ENCODE assay signal across 1 cellular context in the genomic region with DNA sequence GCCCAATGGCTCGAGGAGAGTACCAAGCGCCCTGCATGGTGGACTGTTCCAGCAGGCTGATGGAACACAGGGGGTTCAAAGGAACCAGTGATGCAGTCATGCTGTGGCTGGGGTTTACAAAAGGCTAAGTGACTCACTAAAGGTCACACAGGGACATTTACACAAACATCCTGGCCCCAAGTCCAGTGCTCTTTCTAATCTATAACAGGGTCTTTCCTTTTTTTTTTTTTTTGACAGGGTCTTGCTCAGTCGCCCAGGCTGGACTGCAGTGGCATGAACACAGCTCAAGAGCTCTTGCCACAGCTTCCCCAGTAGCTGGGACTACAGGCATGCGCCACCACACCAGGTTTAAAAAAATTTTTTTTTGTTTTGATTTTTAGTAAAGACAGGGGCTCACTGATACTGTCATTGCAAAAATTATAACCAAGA.
A peak's percentile ranks its signal among the peaks of the same experiment; 100 is the strongest.
TF ChIP-seq lines count a peak whose summit lies in the region.

No MANE protein-coding gene starts in this region.

TF ChIP-seq in HepG2, 621 proteins besides CTCF, POLR2A, EP300 and RAD21 (continued from another document and continues in another):
- TF ChIP-seq, protein P1, sequence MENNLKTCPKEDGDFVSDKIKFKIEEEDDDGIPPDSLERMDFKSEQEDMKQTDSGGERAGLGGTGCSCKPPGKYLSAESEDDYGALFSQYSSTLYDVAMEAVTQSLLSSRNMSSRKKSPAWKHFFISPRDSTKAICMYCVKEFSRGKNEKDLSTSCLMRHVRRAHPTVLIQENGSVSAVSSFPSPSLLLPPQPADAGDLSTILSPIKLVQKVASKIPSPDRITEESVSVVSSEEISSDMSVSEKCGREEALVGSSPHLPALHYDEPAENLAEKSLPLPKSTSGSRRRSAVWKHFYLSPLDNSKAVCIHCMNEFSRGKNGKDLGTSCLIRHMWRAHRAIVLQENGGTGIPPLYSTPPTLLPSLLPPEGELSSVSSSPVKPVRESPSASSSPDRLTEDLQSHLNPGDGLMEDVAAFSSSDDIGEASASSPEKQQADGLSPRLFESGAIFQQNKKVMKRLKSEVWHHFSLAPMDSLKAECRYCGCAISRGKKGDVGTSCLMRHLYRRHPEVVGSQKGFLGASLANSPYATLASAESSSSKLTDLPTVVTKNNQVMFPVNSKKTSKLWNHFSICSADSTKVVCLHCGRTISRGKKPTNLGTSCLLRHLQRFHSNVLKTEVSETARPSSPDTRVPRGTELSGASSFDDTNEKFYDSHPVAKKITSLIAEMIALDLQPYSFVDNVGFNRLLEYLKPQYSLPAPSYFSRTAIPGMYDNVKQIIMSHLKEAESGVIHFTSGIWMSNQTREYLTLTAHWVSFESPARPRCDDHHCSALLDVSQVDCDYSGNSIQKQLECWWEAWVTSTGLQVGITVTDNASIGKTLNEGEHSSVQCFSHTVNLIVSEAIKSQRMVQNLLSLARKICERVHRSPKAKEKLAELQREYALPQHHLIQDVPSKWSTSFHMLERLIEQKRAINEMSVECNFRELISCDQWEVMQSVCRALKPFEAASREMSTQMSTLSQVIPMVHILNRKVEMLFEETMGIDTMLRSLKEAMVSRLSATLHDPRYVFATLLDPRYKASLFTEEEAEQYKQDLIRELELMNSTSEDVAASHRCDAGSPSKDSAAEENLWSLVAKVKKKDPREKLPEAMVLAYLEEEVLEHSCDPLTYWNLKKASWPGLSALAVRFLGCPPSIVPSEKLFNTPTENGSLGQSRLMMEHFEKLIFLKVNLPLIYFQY (CRISPR knock-in tag; IDR thresholded peaks at IDR 0.05; ENCODE audit: borderline replicate concordance): no peak; the same call in 1 of the 2 replicates
- TF ChIP-seq MAFG (CRISPR knock-in tag; IDR thresholded peaks at IDR 0.05) (no peak), ZNF335 (CRISPR knock-in tag; IDR thresholded peaks at IDR 0.05) (no peak), PTBP1 (IDR thresholded peaks at IDR 0.05; ENCODE audit: low read depth, low read length, poor library complexity, severe bottlenecking) (no peak), ZNF614 (CRISPR knock-in tag; IDR thresholded peaks at IDR 0.05; ENCODE audit: borderline replicate concordance) (peak; percentile 41; the same call in 1 of the 2 replicates), ZFP1 (CRISPR knock-in tag; IDR thresholded peaks at IDR 0.05) (peak; percentile 70; the same call in 1 of the 2 replicates), MEIS2 (CRISPR knock-in tag; IDR thresholded peaks at IDR 0.05) (peak; percentile 83), ZNF746 (CRISPR knock-in tag; IDR thresholded peaks at IDR 0.05) (peak; percentile 22; the same call in 1 of the 2 replicates), ADNP (CRISPR knock-in tag; IDR thresholded peaks at IDR 0.05) (0 out of 2 replicates have a peak, but pooled peaks have one; percentile 50), NFYC (CRISPR knock-in tag; IDR thresholded peaks at IDR 0.05) (no peak), ZNF720 (CRISPR knock-in tag; IDR thresholded peaks at IDR 0.05) (no peak), IKZF4 (CRISPR knock-in tag; IDR thresholded peaks at IDR 0.05; ENCODE audit: borderline replicate concordance, low read depth, not compliant biosample characterization) (no peak), ZNF543 (CRISPR knock-in tag; IDR thresholded peaks at IDR 0.05) (peak; percentile 43; the same call in 1 of the 2 replicates), KDM1A (CRISPR knock-in tag; IDR thresholded peaks at IDR 0.05) (peak; percentile 71; the same call in 1 of the 2 replicates), NPAS2 (CRISPR knock-in tag; IDR thresholded peaks at IDR 0.05; ENCODE audit: borderline replicate concordance) (no peak), ASH2L (IDR thresholded peaks at IDR 0.05; ENCODE audit: insufficient read length, low read depth, low read length) (peak; percentile 61), ZNF670 (CRISPR knock-in tag; IDR thresholded peaks at IDR 0.05; ENCODE audit: borderline replicate concordance) (peak; percentile 28; the same call in 1 of the 2 replicates), ETV6 (CRISPR knock-in tag; conservative IDR thresholded peaks at IDR 0.05) (no peak), ZNF709 (CRISPR knock-in tag; IDR thresholded peaks at IDR 0.05) (no peak), ZKSCAN1 (IDR thresholded peaks at IDR 0.05; ENCODE audit: low read length) (no peak), TGIF2 (CRISPR knock-in tag; IDR thresholded peaks at IDR 0.05) (peak; percentile 56; the same call in 1 of the 2 replicates), FOXJ3 (CRISPR knock-in tag; IDR thresholded peaks at IDR 0.05; ENCODE audit: borderline replicate concordance) (no peak; the same call in 1 of the 2 replicates), BRCA1 (CRISPR knock-in tag; IDR thresholded peaks at IDR 0.05) (no peak), ZNF256 (CRISPR knock-in tag; conservative IDR thresholded peaks at IDR 0.05) (no peak), ELF3 (CRISPR knock-in tag; IDR thresholded peaks at IDR 0.05) (peak; percentile 69; the same call in 1 of the 2 replicates), NCOA2 (CRISPR knock-in tag; IDR thresholded peaks at IDR 0.05) (peak; percentile 82), ZNF558 (CRISPR knock-in tag; IDR thresholded peaks at IDR 0.05; ENCODE audit: borderline replicate concordance) (no peak)
- TF ChIP-seq, protein P2, sequence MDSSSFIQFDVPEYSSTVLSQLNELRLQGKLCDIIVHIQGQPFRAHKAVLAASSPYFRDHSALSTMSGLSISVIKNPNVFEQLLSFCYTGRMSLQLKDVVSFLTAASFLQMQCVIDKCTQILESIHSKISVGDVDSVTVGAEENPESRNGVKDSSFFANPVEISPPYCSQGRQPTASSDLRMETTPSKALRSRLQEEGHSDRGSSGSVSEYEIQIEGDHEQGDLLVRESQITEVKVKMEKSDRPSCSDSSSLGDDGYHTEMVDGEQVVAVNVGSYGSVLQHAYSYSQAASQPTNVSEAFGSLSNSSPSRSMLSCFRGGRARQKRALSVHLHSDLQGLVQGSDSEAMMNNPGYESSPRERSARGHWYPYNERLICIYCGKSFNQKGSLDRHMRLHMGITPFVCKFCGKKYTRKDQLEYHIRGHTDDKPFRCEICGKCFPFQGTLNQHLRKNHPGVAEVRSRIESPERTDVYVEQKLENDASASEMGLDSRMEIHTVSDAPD (CRISPR knock-in tag; IDR thresholded peaks at IDR 0.05): no peak
- TF ChIP-seq, protein P3, sequence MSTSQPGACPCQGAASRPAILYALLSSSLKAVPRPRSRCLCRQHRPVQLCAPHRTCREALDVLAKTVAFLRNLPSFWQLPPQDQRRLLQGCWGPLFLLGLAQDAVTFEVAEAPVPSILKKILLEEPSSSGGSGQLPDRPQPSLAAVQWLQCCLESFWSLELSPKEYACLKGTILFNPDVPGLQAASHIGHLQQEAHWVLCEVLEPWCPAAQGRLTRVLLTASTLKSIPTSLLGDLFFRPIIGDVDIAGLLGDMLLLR (CRISPR knock-in tag; IDR thresholded peaks at IDR 0.05): no peak
- TF ChIP-seq, protein P4, sequence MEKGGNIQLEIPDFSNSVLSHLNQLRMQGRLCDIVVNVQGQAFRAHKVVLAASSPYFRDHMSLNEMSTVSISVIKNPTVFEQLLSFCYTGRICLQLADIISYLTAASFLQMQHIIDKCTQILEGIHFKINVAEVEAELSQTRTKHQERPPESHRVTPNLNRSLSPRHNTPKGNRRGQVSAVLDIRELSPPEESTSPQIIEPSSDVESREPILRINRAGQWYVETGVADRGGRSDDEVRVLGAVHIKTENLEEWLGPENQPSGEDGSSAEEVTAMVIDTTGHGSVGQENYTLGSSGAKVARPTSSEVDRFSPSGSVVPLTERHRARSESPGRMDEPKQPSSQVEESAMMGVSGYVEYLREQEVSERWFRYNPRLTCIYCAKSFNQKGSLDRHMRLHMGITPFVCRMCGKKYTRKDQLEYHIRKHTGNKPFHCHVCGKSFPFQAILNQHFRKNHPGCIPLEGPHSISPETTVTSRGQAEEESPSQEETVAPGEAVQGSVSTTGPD (CRISPR knock-in tag; IDR thresholded peaks at IDR 0.05): no peak
- TF ChIP-seq, protein P5, sequence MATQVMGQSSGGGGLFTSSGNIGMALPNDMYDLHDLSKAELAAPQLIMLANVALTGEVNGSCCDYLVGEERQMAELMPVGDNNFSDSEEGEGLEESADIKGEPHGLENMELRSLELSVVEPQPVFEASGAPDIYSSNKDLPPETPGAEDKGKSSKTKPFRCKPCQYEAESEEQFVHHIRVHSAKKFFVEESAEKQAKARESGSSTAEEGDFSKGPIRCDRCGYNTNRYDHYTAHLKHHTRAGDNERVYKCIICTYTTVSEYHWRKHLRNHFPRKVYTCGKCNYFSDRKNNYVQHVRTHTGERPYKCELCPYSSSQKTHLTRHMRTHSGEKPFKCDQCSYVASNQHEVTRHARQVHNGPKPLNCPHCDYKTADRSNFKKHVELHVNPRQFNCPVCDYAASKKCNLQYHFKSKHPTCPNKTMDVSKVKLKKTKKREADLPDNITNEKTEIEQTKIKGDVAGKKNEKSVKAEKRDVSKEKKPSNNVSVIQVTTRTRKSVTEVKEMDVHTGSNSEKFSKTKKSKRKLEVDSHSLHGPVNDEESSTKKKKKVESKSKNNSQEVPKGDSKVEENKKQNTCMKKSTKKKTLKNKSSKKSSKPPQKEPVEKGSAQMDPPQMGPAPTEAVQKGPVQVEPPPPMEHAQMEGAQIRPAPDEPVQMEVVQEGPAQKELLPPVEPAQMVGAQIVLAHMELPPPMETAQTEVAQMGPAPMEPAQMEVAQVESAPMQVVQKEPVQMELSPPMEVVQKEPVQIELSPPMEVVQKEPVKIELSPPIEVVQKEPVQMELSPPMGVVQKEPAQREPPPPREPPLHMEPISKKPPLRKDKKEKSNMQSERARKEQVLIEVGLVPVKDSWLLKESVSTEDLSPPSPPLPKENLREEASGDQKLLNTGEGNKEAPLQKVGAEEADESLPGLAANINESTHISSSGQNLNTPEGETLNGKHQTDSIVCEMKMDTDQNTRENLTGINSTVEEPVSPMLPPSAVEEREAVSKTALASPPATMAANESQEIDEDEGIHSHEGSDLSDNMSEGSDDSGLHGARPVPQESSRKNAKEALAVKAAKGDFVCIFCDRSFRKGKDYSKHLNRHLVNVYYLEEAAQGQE (IDR thresholded peaks at IDR 0.05; ENCODE audit: borderline replicate concordance in 1 of 2, low read depth in 1 of 2, low read length in 2 of 2): peak in 1 of 2 experiments; percentile 55; a peak in 1 of 4 replicates
- TF ChIP-seq, protein P6, sequence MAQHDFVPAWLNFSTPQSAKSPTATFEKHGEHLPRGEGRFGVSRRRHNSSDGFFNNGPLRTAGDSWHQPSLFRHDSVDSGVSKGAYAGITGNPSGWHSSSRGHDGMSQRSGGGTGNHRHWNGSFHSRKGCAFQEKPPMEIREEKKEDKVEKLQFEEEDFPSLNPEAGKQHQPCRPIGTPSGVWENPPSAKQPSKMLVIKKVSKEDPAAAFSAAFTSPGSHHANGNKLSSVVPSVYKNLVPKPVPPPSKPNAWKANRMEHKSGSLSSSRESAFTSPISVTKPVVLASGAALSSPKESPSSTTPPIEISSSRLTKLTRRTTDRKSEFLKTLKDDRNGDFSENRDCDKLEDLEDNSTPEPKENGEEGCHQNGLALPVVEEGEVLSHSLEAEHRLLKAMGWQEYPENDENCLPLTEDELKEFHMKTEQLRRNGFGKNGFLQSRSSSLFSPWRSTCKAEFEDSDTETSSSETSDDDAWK (CRISPR knock-in tag; IDR thresholded peaks at IDR 0.05): no peak
- TF ChIP-seq, protein P7, sequence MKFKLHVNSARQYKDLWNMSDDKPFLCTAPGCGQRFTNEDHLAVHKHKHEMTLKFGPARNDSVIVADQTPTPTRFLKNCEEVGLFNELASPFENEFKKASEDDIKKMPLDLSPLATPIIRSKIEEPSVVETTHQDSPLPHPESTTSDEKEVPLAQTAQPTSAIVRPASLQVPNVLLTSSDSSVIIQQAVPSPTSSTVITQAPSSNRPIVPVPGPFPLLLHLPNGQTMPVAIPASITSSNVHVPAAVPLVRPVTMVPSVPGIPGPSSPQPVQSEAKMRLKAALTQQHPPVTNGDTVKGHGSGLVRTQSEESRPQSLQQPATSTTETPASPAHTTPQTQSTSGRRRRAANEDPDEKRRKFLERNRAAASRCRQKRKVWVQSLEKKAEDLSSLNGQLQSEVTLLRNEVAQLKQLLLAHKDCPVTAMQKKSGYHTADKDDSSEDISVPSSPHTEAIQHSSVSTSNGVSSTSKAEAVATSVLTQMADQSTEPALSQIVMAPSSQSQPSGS (CRISPR knock-in tag; IDR thresholded peaks at IDR 0.05): no peak; the same call in 1 of the 2 replicates
- TF ChIP-seq, protein P8, sequence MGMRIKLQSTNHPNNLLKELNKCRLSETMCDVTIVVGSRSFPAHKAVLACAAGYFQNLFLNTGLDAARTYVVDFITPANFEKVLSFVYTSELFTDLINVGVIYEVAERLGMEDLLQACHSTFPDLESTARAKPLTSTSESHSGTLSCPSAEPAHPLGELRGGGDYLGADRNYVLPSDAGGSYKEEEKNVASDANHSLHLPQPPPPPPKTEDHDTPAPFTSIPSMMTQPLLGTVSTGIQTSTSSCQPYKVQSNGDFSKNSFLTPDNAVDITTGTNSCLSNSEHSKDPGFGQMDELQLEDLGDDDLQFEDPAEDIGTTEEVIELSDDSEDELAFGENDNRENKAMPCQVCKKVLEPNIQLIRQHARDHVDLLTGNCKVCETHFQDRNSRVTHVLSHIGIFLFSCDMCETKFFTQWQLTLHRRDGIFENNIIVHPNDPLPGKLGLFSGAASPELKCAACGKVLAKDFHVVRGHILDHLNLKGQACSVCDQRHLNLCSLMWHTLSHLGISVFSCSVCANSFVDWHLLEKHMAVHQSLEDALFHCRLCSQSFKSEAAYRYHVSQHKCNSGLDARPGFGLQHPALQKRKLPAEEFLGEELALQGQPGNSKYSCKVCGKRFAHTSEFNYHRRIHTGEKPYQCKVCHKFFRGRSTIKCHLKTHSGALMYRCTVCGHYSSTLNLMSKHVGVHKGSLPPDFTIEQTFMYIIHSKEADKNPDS (CRISPR knock-in tag; IDR thresholded peaks at IDR 0.05): no peak
- TF ChIP-seq, protein P9, sequence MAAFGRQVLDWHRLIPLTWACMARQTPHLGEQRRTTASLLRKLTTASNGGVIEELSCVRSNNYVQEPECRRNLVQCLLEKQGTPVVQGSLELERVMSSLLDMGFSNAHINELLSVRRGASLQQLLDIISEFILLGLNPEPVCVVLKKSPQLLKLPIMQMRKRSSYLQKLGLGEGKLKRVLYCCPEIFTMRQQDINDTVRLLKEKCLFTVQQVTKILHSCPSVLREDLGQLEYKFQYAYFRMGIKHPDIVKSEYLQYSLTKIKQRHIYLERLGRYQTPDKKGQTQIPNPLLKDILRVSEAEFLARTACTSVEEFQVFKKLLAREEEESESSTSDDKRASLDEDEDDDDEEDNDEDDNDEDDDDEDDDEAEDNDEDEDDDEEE (CRISPR knock-in tag; IDR thresholded peaks at IDR 0.05): no peak
- TF ChIP-seq, protein P10, sequence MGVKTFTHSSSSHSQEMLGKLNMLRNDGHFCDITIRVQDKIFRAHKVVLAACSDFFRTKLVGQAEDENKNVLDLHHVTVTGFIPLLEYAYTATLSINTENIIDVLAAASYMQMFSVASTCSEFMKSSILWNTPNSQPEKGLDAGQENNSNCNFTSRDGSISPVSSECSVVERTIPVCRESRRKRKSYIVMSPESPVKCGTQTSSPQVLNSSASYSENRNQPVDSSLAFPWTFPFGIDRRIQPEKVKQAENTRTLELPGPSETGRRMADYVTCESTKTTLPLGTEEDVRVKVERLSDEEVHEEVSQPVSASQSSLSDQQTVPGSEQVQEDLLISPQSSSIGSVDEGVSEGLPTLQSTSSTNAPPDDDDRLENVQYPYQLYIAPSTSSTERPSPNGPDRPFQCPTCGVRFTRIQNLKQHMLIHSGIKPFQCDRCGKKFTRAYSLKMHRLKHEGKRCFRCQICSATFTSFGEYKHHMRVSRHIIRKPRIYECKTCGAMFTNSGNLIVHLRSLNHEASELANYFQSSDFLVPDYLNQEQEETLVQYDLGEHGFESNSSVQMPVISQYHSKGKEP (CRISPR knock-in tag; IDR thresholded peaks at IDR 0.05): no peak
- TF ChIP-seq, protein P11, sequence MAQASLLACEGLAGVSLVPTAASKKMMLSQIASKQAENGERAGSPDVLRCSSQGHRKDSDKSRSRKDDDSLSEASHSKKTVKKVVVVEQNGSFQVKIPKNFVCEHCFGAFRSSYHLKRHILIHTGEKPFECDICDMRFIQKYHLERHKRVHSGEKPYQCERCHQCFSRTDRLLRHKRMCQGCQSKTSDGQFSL (CRISPR knock-in tag; IDR thresholded peaks at IDR 0.05): no peak
